Comparison of ENCODE assay signal across 2 cellular contexts in genomic region chr4:80434238-80434637, GRCh38.
TF ChIP-seq lines count a peak whose summit lies in the region.

No MANE protein-coding gene starts in this region.

TF ChIP-seq in GM23338, 12 proteins besides CTCF, POLR2A, EP300 and RAD21 (continued from another document):
- TF ChIP-seq ZNF462 (CRISPR knock-in tag; IDR thresholded peaks at IDR 0.05) (no peak), CREB1 (CRISPR knock-in tag; IDR thresholded peaks at IDR 0.05; ENCODE audit: low read depth) (no peak)
- TF ChIP-seq, protein P1, sequence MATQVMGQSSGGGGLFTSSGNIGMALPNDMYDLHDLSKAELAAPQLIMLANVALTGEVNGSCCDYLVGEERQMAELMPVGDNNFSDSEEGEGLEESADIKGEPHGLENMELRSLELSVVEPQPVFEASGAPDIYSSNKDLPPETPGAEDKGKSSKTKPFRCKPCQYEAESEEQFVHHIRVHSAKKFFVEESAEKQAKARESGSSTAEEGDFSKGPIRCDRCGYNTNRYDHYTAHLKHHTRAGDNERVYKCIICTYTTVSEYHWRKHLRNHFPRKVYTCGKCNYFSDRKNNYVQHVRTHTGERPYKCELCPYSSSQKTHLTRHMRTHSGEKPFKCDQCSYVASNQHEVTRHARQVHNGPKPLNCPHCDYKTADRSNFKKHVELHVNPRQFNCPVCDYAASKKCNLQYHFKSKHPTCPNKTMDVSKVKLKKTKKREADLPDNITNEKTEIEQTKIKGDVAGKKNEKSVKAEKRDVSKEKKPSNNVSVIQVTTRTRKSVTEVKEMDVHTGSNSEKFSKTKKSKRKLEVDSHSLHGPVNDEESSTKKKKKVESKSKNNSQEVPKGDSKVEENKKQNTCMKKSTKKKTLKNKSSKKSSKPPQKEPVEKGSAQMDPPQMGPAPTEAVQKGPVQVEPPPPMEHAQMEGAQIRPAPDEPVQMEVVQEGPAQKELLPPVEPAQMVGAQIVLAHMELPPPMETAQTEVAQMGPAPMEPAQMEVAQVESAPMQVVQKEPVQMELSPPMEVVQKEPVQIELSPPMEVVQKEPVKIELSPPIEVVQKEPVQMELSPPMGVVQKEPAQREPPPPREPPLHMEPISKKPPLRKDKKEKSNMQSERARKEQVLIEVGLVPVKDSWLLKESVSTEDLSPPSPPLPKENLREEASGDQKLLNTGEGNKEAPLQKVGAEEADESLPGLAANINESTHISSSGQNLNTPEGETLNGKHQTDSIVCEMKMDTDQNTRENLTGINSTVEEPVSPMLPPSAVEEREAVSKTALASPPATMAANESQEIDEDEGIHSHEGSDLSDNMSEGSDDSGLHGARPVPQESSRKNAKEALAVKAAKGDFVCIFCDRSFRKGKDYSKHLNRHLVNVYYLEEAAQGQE (IDR thresholded peaks at IDR 0.05; ENCODE audit: unreplicated experiment), result no peak

TF ChIP-seq in GM12878, 131 proteins besides CTCF, POLR2A, EP300 and RAD21 (continued from another document):
- TF ChIP-seq, protein P2, sequence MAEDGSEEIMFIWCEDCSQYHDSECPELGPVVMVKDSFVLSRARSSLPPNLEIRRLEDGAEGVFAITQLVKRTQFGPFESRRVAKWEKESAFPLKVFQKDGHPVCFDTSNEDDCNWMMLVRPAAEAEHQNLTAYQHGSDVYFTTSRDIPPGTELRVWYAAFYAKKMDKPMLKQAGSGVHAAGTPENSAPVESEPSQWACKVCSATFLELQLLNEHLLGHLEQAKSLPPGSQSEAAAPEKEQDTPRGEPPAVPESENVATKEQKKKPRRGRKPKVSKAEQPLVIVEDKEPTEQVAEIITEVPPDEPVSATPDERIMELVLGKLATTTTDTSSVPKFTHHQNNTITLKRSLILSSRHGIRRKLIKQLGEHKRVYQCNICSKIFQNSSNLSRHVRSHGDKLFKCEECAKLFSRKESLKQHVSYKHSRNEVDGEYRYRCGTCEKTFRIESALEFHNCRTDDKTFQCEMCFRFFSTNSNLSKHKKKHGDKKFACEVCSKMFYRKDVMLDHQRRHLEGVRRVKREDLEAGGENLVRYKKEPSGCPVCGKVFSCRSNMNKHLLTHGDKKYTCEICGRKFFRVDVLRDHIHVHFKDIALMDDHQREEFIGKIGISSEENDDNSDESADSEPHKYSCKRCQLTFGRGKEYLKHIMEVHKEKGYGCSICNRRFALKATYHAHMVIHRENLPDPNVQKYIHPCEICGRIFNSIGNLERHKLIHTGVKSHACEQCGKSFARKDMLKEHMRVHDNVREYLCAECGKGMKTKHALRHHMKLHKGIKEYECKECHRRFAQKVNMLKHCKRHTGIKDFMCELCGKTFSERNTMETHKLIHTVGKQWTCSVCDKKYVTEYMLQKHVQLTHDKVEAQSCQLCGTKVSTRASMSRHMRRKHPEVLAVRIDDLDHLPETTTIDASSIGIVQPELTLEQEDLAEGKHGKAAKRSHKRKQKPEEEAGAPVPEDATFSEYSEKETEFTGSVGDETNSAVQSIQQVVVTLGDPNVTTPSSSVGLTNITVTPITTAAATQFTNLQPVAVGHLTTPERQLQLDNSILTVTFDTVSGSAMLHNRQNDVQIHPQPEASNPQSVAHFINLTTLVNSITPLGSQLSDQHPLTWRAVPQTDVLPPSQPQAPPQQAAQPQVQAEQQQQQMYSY (CRISPR knock-in tag; IDR thresholded peaks at IDR 0.05), result no peak
